In the genomic region with DNA sequence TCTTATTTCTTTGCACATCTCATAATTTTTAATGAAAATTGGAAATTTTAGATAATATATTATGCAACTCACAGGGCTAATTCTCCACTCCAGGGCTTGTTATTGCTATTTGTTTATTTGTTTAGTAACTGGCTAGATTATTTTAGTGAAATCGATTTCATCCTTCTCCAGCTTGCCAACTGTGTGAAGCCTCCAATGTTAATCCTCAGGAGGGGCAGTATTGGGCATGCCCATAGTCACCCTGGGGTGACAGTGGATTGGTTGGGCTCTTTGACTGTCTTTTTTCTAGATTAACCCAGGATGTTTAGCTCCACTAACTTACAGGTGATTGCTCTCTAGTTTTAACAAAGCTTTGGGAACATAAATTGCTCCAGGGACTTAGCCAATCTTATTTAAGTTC, we compare ENCODE assay signal across 30 cellular contexts.
DNase-seq lines count a peak whose midpoint lies in the region; ATAC-seq, FAIRE-seq and TF ChIP-seq lines count a peak whose summit lies in the region.
"Had no signal": no experiment of that assay in that cellular context is flagged by ENCODE, and none has a peak within 500 bp of the region (broad histone marks: within the 10 kb centered on the region; RNA-seq: fewer than 3 reads in every experiment).

No MANE protein-coding gene starts in this region.

- no peaks in the 10 kb centered on the region for H3K79me2 ChIP-seq in HepG2 (ENCODE audit: insufficient read depth, low read length)

- intact Hi-C loops in right lobe of liver (cut with DNase I): no loop called here
- intact Hi-C loops in HepG2 (cut with micrococcal nuclease; ENCODE audit: unreplicated experiment): no loop called here

- 36% methylated on average over 1 of the region's 1 CpG for WGBS in right lobe of liver (ENCODE audit: insufficient coverage, low coverage, low lambda C conversion rate, missing lambda C conversion rate)
- 0% methylated on average over 1 of the region's 1 CpG for WGBS in HepG2 (ENCODE audit: low lambda C conversion rate)

- H3K9ac ChIP-seq in HepG2 (ENCODE audit: insufficient read depth, low read depth, low read length): no peak overlapping the region
- H3K9ac ChIP-seq: BLaER1; BLaER1 treated with 17β-estradiol and CSF1 and Interleukin-3, amounts not matched to agents 10 nM and 100 nM had no signal

- TF ChIP-seq POLR2A in right lobe of liver (IDR thresholded peaks at IDR 0.05): no peak
- no peak for TF ChIP-seq POLR2A in HepG2 (IDR thresholded peaks at IDR 0.05; ENCODE audit: insufficient read depth in 1 of 2, low read depth in 2 of 2, low read length in 2 of 2)

- H4K20me1 ChIP-seq in HepG2 (ENCODE audit: insufficient read depth, low read length): no peaks in the 10 kb centered on the region
- H4K20me1 ChIP-seq: BLaER1; BLaER1 treated with 17β-estradiol and CSF1 and Interleukin-3, amounts not matched to agents 10 nM and 100 nM had no signal

- H3K36me3 ChIP-seq in right lobe of liver: no peaks in the 10 kb centered on the region
- no peaks in the 10 kb centered on the region for H3K36me3 ChIP-seq in HepG2 (replicated peaks in 1 of 2; ENCODE audit: control insufficient read depth in 1 of 2, insufficient read depth in 2 of 2, low read length in 2 of 2)
- H3K36me3 ChIP-seq: BE2C; BLaER1; BLaER1 treated with 17β-estradiol and CSF1 and Interleukin-3, amounts not matched to agents 10 nM and 100 nM had no signal

- DNase-seq in right lobe of liver (no peak), HepG2 (ENCODE audit: low spot score) (no peak), left lobe of liver (ENCODE audit: low spot score) (no peak)
- DNase-seq: 8988T; ACHN; AML-193; BE2C; C1 segment of cervical spinal cord; Caco-2; Calu3; CD4-positive, alpha-beta memory T cell; CD4-positive, alpha-beta T cell; CD4-positive, CD25-positive, alpha-beta regulatory T cell; CD8-positive, alpha-beta memory T cell; CD8-positive, alpha-beta T cell; COR-L47; DMS 273 treated with DMSO at 0.1 percent for 48 hours; DMS153; DMS53; DMS79; DMS79 treated with DMSO at 0.1 percent for 48 hours; DND-41; EL had no signal

- H3K4me2 ChIP-seq in HepG2 (ENCODE audit: low read depth, low read length): no peak overlapping the region
- H3K4me2 ChIP-seq: A549; BLaER1; BLaER1 treated with 17β-estradiol and CSF1 and Interleukin-3, amounts not matched to agents 10 nM and 100 nM had no signal

- no peak for TF ChIP-seq CTCF in right lobe of liver (IDR thresholded peaks at IDR 0.05)
- TF ChIP-seq CTCF in HepG2 (CRISPR knock-in tag; IDR thresholded peaks at IDR 0.05): no peak

- no peak overlapping the region for H2AFZ ChIP-seq in HepG2 (ENCODE audit: low read length)

- TF ChIP-seq EP300 in HepG2 (IDR thresholded peaks at IDR 0.05; ENCODE audit: low read depth in 2 of 2, low read length in 2 of 2) (no peak), HepG2 (CRISPR knock-in tag; IDR thresholded peaks at IDR 0.05; ENCODE audit: borderline replicate concordance) (no peak)

- H3K9me3 ChIP-seq in right lobe of liver: no peaks in the 10 kb centered on the region
- peaks cover 74% of the 10 kb centered on the region for H3K9me3 ChIP-seq in HepG2 (ENCODE audit: low read length)
- H3K9me3 ChIP-seq: BE2C; BLaER1; BLaER1 treated with 17β-estradiol and CSF1 and Interleukin-3, amounts not matched to agents 10 nM and 100 nM; Caco-2 had no signal

- H3K4me3 ChIP-seq in right lobe of liver: no peak overlapping the region
- no peak overlapping the region for H3K4me3 ChIP-seq in HepG2 (replicated peaks in 1 of 3; ENCODE audit: insufficient read depth in 1 of 3, low read depth in 2 of 3, low read length in 3 of 3)
- H3K4me3 ChIP-seq: A549; BLaER1; BLaER1 treated with 17β-estradiol and CSF1 and Interleukin-3, amounts not matched to agents 10 nM and 100 nM had no signal

- FAIRE-seq in HepG2 (lab: Jason Lieb, UNC): no peak
- FAIRE-seq: A549, D721Med had no signal

- no TSS peak for BruUV-seq in HepG2 (replicated peaks; lab: Mats Ljungman, UMichigan)

- H3K4me1 ChIP-seq in right lobe of liver (no peaks in the 10 kb centered on the region), HepG2 (ENCODE audit: insufficient read depth, low read length) (no peaks in the 10 kb centered on the region)
- H3K4me1 ChIP-seq: A549; BE2C; BLaER1; BLaER1 treated with 17β-estradiol and CSF1 and Interleukin-3, amounts not matched to agents 10 nM and 100 nM; Caco-2 had no signal

- ATAC-seq in right lobe of liver: peak; percentile 56 to 83 (median 69)
- no peak for ATAC-seq in HepG2
- peak; percentile 69 for ATAC-seq in left lobe of liver
- ATAC-seq in GM18511 (IDR thresholded peaks at IDR 0.05; ENCODE audit: unreplicated experiment): no peak
- ATAC-seq: A549; CD8-positive, alpha-beta T cell had no signal

- H3K27me3 ChIP-seq in right lobe of liver (no peaks in the 10 kb centered on the region), HepG2 (ENCODE audit: control insufficient read depth in 1 of 2, insufficient read depth in 2 of 2, low read length in 2 of 2) (no peaks in the 10 kb centered on the region)
- H3K27me3 ChIP-seq: BE2C; BLaER1; BLaER1 treated with 17β-estradiol and CSF1 and Interleukin-3, amounts not matched to agents 10 nM and 100 nM had no signal

- CTCF ChIA-PET in HepG2 (lab: Yijun Ruan, JAX; ENCODE audit: low intra/inter-chr PET ratio, low total read pairs): no interaction called here

- TF ChIP-seq RAD21 in HepG2 (CRISPR knock-in tag; IDR thresholded peaks at IDR 0.05): no peak

- H3K27ac ChIP-seq in right lobe of liver (no peak overlapping the region), HepG2 (ENCODE audit: extremely low read length, insufficient read depth, low read length) (no peak overlapping the region)
- H3K27ac ChIP-seq: 22Rv1; A549; BLaER1; BLaER1 treated with 17β-estradiol and CSF1 and Interleukin-3, amounts not matched to agents 10 nM and 100 nM; C4-2B had no signal

- in situ Hi-C loops in HepG2 (cut with HindIII; ENCODE audit: extremely low pct_ligation_motif_present, low pct_unique_long_range_greater_than_20kb): no loop called here

- POLR2A ChIA-PET in HepG2 (lab: Yijun Ruan, JAX): no interaction called here

TF ChIP-seq in HepG2, 621 proteins besides CTCF, POLR2A, EP300 and RAD21 (continues in another document):
- no peak for TF ChIP-seq REPIN1 (CRISPR knock-in tag; IDR thresholded peaks at IDR 0.05; ENCODE audit: borderline replicate concordance, low read depth)
- no peak for TF ChIP-seq ZNF30 (CRISPR knock-in tag; IDR thresholded peaks at IDR 0.05)
- no peak for TF ChIP-seq ZNF839 (CRISPR knock-in tag; IDR thresholded peaks at IDR 0.05; ENCODE audit: borderline replicate concordance)
- TF ChIP-seq, protein P1, sequence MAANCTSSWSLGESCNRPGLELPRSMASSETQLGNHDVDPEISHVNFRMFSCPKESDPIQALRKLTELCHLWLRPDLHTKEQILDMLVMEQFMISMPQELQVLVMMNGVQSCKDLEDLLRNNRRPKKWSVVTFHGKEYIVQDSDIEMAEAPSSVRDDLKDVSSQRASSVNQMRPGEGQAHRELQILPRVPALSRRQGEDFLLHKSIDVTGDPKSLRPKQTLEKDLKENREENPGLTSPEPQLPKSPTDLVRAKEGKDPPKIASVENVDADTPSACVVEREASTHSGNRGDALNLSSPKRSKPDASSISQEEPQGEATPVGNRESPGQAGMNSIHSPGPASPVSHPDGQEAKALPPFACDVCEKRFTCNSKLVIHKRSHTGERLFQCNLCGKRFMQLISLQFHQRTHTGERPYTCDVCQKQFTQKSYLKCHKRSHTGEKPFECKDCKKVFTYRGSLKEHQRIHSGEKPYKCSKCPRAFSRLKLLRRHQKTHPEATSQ (CRISPR knock-in tag; IDR thresholded peaks at IDR 0.05; ENCODE audit: borderline replicate concordance): no peak
- no peak for TF ChIP-seq CBX5 (CRISPR knock-in tag; IDR thresholded peaks at IDR 0.05; ENCODE audit: borderline replicate concordance)
- no peak for TF ChIP-seq RFX5 (IDR thresholded peaks at IDR 0.05; ENCODE audit: low read depth, low read length)
- no peak for TF ChIP-seq CAMTA2 (CRISPR knock-in tag; IDR thresholded peaks at IDR 0.05; ENCODE audit: borderline replicate concordance)

Comparison
In these comparisons a context has a peak if more than half of its experiments do, and no peak if none do; other contexts are left out.
1. ATAC-seq: peak in right lobe of liver (4 of 4) and left lobe of liver (single experiment); none in HepG2 (single experiment) and GM18511 (single experiment).